In genomic region chr13:40790232-40790631, GRCh38 we compare ENCODE assay signal across 8 cellular contexts. TPM values are rescaled to one million over a fixed set of nuclear protein-coding genes. Genes with fewer than 3 reads are reported as not detected.
DNase-seq lines count a peak whose midpoint lies in the region; ATAC-seq and TF ChIP-seq lines count a peak whose summit lies in the region.

No MANE protein-coding gene starts in this region.

- peak overlapping the region; percentile 79 for H3K4me3 ChIP-seq in iPS-18c (ENCODE audit: insufficient read depth, low read depth, low read length)
- peak overlapping the region; percentile 59 to 85 for H3K4me3 ChIP-seq in testis

- H3K4me1 Mint-ChIP-seq in activated CD4-positive, alpha-beta T cell treated with anti-CD3 and anti-CD28 coated beads, Interleukin-2, amount 10 ng/mL, durations not matched to agents 24 days and 14 days = peaks cover 21% of the 10 kb centered on the region
- peaks cover 36% of the 10 kb centered on the region for H3K4me1 Mint-ChIP-seq in activated CD4-positive, alpha-beta memory T cell treated with anti-CD3 and anti-CD28 coated beads, Interleukin-2, amount 10 ng/mL, durations not matched to agents 7 days and 5 days

- no peak for DNase-seq in activated CD4-positive, alpha-beta T cell treated with anti-CD3 and anti-CD28 coated beads, Interleukin-2, amount 10 ng/mL, durations not matched to agents 24 days and 14 days
- DNase-seq in activated CD4-positive, alpha-beta T cell treated with anti-CD3 and anti-CD28 coated beads, Interleukin-2, amount 50 U/mL, for 4 hours = no peak
- no peak for DNase-seq in activated CD4-positive, alpha-beta memory T cell treated with anti-CD3 and anti-CD28 coated beads, Interleukin-2, amount 10 ng/mL, durations not matched to agents 7 days and 5 days
- DNase-seq in testis (no peak), SHP77 treated with DMSO at 0.1 percent for 48 hours (lab: John Stamatoyannopoulos, UW) (no peak)
- no peak for DNase-seq in stimulated activated CD4-positive, alpha-beta T cell treated with anti-CD3 and anti-CD28 coated beads, Interleukin-4, amount 100 ng/mL, for 1 hour

- H3K36me3 ChIP-seq in testis (ENCODE audit: low read depth, missing control alignments) = no peaks in the 10 kb centered on the region

- no peaks in the 10 kb centered on the region for H3K9me3 Mint-ChIP-seq in activated CD4-positive, alpha-beta T cell treated with anti-CD3 and anti-CD28 coated beads, Interleukin-2, amount 10 ng/mL, durations not matched to agents 24 days and 14 days
- no peaks in the 10 kb centered on the region for H3K9me3 Mint-ChIP-seq in activated CD4-positive, alpha-beta memory T cell treated with anti-CD3 and anti-CD28 coated beads, Interleukin-2, amount 10 ng/mL, durations not matched to agents 7 days and 5 days

- 21 to 28% methylated on average over 6 of the region's 6 CpGs for WGBS in testis, 2 donors

- TF ChIP-seq POLR2A in testis (IDR thresholded peaks at IDR 0.05) = no peak

- CTCF ChIA-PET in activated CD4-positive, alpha-beta memory T cell treated with anti-CD3 and anti-CD28 coated beads, Interleukin-2, amount 10 ng/mL, durations not matched to agents 7 days and 5 days (lab: Charles Lee) = interaction anchor here (2.8 kb wide), 1 partner anchor 13 kb away, joined by 29 read pairs; no protein-coding TSS in a partner anchor

- H3K9me3 ChIP-seq in iPS-18c (ENCODE audit: control insufficient read depth, insufficient read depth, low read length) (peaks cover 2% of the 10 kb centered on the region), testis (no peaks in the 10 kb centered on the region)

- TF ChIP-seq CTCF in testis (IDR thresholded peaks at IDR 0.05) = no peak

- intact Hi-C loops in activated CD4-positive, alpha-beta T cell treated with anti-CD3 and anti-CD28 coated beads, Interleukin-2, amount 10 ng/mL, durations not matched to agents 24 days and 14 days (cut with micrococcal nuclease) = no loop called here
- intact Hi-C loops in testis (cut with DNase I; ENCODE audit: low total_unique reads) = no loop called here

- peak overlapping the region; percentile 79 for H3K4me3 Mint-ChIP-seq in activated CD4-positive, alpha-beta T cell treated with anti-CD3 and anti-CD28 coated beads, Interleukin-2, amount 10 ng/mL, durations not matched to agents 24 days and 14 days
- peak overlapping the region; percentile 67 for H3K4me3 Mint-ChIP-seq in activated CD4-positive, alpha-beta memory T cell treated with anti-CD3 and anti-CD28 coated beads, Interleukin-2, amount 10 ng/mL, durations not matched to agents 7 days and 5 days

- H3K36me3 Mint-ChIP-seq in activated CD4-positive, alpha-beta T cell treated with anti-CD3 and anti-CD28 coated beads, Interleukin-2, amount 10 ng/mL, durations not matched to agents 24 days and 14 days (ENCODE audit: low read depth) = peaks cover 3% of the 10 kb centered on the region
- no peaks in the 10 kb centered on the region for H3K36me3 Mint-ChIP-seq in activated CD4-positive, alpha-beta memory T cell treated with anti-CD3 and anti-CD28 coated beads, Interleukin-2, amount 10 ng/mL, durations not matched to agents 7 days and 5 days (ENCODE audit: low read depth)

- H3K27ac ChIP-seq in testis = peak overlapping the region; percentile 48 to 86

- no peaks in the 10 kb centered on the region for H3K4me1 ChIP-seq in testis

- POLR2A ChIA-PET in activated CD4-positive, alpha-beta memory T cell treated with anti-CD3 and anti-CD28 coated beads, Interleukin-2, amount 10 ng/mL, durations not matched to agents 7 days and 5 days (lab: Charles Lee) = interaction anchor here (0.9 to 3.9 kb wide), 4 partner anchors 8 to 401 kb away, joined by 3 to 26 read pairs (median 6); no protein-coding TSS in a partner anchor

- no peaks in the 10 kb centered on the region for H3K27me3 ChIP-seq in testis

- H3K27ac Mint-ChIP-seq in activated CD4-positive, alpha-beta T cell treated with anti-CD3 and anti-CD28 coated beads, Interleukin-2, amount 10 ng/mL, durations not matched to agents 24 days and 14 days = peak overlapping the region; percentile 53
- H3K27ac Mint-ChIP-seq in activated CD4-positive, alpha-beta memory T cell treated with anti-CD3 and anti-CD28 coated beads, Interleukin-2, amount 10 ng/mL, durations not matched to agents 7 days and 5 days = peak overlapping the region; percentile 26

- no peaks in the 10 kb centered on the region for H3K27me3 Mint-ChIP-seq in activated CD4-positive, alpha-beta T cell treated with anti-CD3 and anti-CD28 coated beads, Interleukin-2, amount 10 ng/mL, durations not matched to agents 24 days and 14 days
- no peaks in the 10 kb centered on the region for H3K27me3 Mint-ChIP-seq in activated CD4-positive, alpha-beta memory T cell treated with anti-CD3 and anti-CD28 coated beads, Interleukin-2, amount 10 ng/mL, durations not matched to agents 7 days and 5 days

- no peak for ATAC-seq in HG02970 (IDR thresholded peaks at IDR 0.05; ENCODE audit: low FRiP score, unreplicated experiment)

RNA-seq across cellular contexts. Expression of gene SLC25A15, which starts 0.8 kb away (rescaled TPM):
- total RNA-seq in activated CD4-positive, alpha-beta T cell treated with anti-CD3 and anti-CD28 coated beads, Interleukin-2, amount 10 ng/mL, durations not matched to agents 24 days and 14 days = 22.8 and 24.2 TPM in 2 replicates
- 1 to 10 TPM; 8.2 to 9.8 TPM for total RNA-seq in activated CD4-positive, alpha-beta memory T cell treated with anti-CD3 and anti-CD28 coated beads, Interleukin-2, amount 10 ng/mL, durations not matched to agents 7 days and 5 days
- total RNA-seq in testis = 10 to 100 TPM; 35.7 to 42.1 TPM
- 22.1 TPM for polyA plus RNA-seq in testis (ENCODE audit: insufficient read depth, low read depth, low replicate concordance)

RNA-seq across cellular contexts. Expression of gene MRPS31, which starts 19.2 kb away (rescaled TPM):
- total RNA-seq in activated CD4-positive, alpha-beta T cell treated with anti-CD3 and anti-CD28 coated beads, Interleukin-2, amount 10 ng/mL, durations not matched to agents 24 days and 14 days = 46.3 TPM in 2 replicates
- total RNA-seq in activated CD4-positive, alpha-beta memory T cell treated with anti-CD3 and anti-CD28 coated beads, Interleukin-2, amount 10 ng/mL, durations not matched to agents 7 days and 5 days = 10 to 100 TPM; 31.5 to 34.0 TPM
- 10 to 100 TPM; 27.7 to 31.0 TPM for total RNA-seq in testis
- 22.3 TPM for polyA plus RNA-seq in testis (ENCODE audit: insufficient read depth, low read depth, low replicate concordance)
